1 cellular context compared by ENCODE assay signal in genomic region chr7:100162874-100163533, GRCh38.
TF ChIP-seq lines count a peak whose summit lies in the region.

No MANE protein-coding gene starts in this region.

TF ChIP-seq in HEK293, 187 proteins besides CTCF, POLR2A, EP300 and RAD21 (continued from another document):
- TF ChIP-seq ZBTB17 (tag by site-specific recombination; IDR thresholded peaks at IDR 0.05), result peak; percentile 50; the same call in 1 of the 2 replicates
- TF ChIP-seq ZSCAN30 (tag by site-specific recombination; IDR thresholded peaks at IDR 0.05), result no peak
- peak; percentile 67 for TF ChIP-seq SCRT1 (tag by site-specific recombination; IDR thresholded peaks at IDR 0.05; ENCODE audit: borderline replicate concordance)
- no peak for TF ChIP-seq REPIN1 (tag by site-specific recombination; IDR thresholded peaks at IDR 0.05; ENCODE audit: low read depth)
- no peak for TF ChIP-seq ZNF585B (tag by site-specific recombination; IDR thresholded peaks at IDR 0.05)
- TF ChIP-seq ZNF221 (tag by site-specific recombination; IDR thresholded peaks at IDR 0.05; ENCODE audit: borderline replicate concordance), result no peak
- no peak for TF ChIP-seq ZNF169 (tag by site-specific recombination; IDR thresholded peaks at IDR 0.05)
